Comparison of ENCODE assay signal across 9 cellular contexts in genomic region chr9:893843-894420, GRCh38. TPM values are rescaled to one million over a fixed set of nuclear protein-coding genes. Genes with fewer than 3 reads are reported as not detected.
DNase-seq lines count a peak whose midpoint lies in the region; ATAC-seq and FAIRE-seq lines count a peak whose summit lies in the region.
"Had no signal": no experiment of that assay in that cellular context is flagged by ENCODE, and none has a peak within 500 bp of the region (broad histone marks: within the 10 kb centered on the region; RNA-seq: fewer than 3 reads in every experiment).

No MANE protein-coding gene starts in this region.

- peaks cover 7% of the 10 kb centered on the region for H3K4me1 ChIP-seq in CD4-positive, CD25-positive, alpha-beta regulatory T cell (ENCODE audit: control insufficient read depth, insufficient read depth, low read length, poor library complexity, severe bottlenecking)
- H3K4me1 ChIP-seq in effector memory CD4-positive, alpha-beta T cell (ENCODE audit: control insufficient read depth, insufficient read depth, low read length, poor library complexity, severe bottlenecking), result peaks cover 5% of the 10 kb centered on the region

- no peaks in the 10 kb centered on the region for H3K36me3 ChIP-seq in CD4-positive, CD25-positive, alpha-beta regulatory T cell (ENCODE audit: control insufficient read depth, insufficient read depth, low read length)
- no peaks in the 10 kb centered on the region for H3K36me3 ChIP-seq in effector memory CD4-positive, alpha-beta T cell (ENCODE audit: control insufficient read depth, insufficient read depth, low read length)

- no peaks in the 10 kb centered on the region for H3K9me3 Mint-ChIP-seq in CD4-positive, CD25-positive, alpha-beta regulatory T cell
- H3K9me3 Mint-ChIP-seq in stimulated activated memory B cell treated with anti-CD40 and anti-IgM and Interleukin-4, amounts not matched to agents 10 μg/mL and 1 μg/mL and 100 μg/mL, for 72 hours, result no peaks in the 10 kb centered on the region

- H3K27me3 Mint-ChIP-seq in CD4-positive, CD25-positive, alpha-beta regulatory T cell, result peaks cover 25% of the 10 kb centered on the region
- peaks cover 21% of the 10 kb centered on the region for H3K27me3 Mint-ChIP-seq in stimulated activated memory B cell treated with anti-CD40 and anti-IgM and Interleukin-4, amounts not matched to agents 10 μg/mL and 1 μg/mL and 100 μg/mL, for 72 hours

- H3K36me3 Mint-ChIP-seq in CD4-positive, CD25-positive, alpha-beta regulatory T cell, result no peaks in the 10 kb centered on the region
- no peaks in the 10 kb centered on the region for H3K36me3 Mint-ChIP-seq in stimulated activated memory B cell treated with anti-CD40 and anti-IgM and Interleukin-4, amounts not matched to agents 10 μg/mL and 1 μg/mL and 100 μg/mL, for 72 hours

- peaks cover 6 to 9% (median 8%) of the 10 kb centered on the region in 4 donors for H3K4me1 Mint-ChIP-seq in CD4-positive, CD25-positive, alpha-beta regulatory T cell
- H3K4me1 Mint-ChIP-seq in stimulated activated memory B cell treated with anti-CD40 and anti-IgM and Interleukin-4, amounts not matched to agents 10 μg/mL and 1 μg/mL and 100 μg/mL, for 72 hours, result peaks cover 24% of the 10 kb centered on the region

- peak; percentile 74 to 88 for ATAC-seq in CD4-positive, CD25-positive, alpha-beta regulatory T cell (ENCODE audit: low read depth in 2 of 2)
- ATAC-seq in HG03175 (IDR thresholded peaks at IDR 0.05; ENCODE audit: unreplicated experiment), result peak; percentile 99
- peak; percentile 100 for ATAC-seq in stimulated activated memory B cell treated with anti-CD40 and anti-IgM and Interleukin-4, amounts not matched to agents 10 μg/mL and 1 μg/mL and 100 μg/mL, for 72 hours

- H3K27me3 ChIP-seq in CD4-positive, CD25-positive, alpha-beta regulatory T cell (ENCODE audit: control insufficient read depth, insufficient read depth, low read length), result no peaks in the 10 kb centered on the region
- H3K27me3 ChIP-seq in effector memory CD4-positive, alpha-beta T cell (replicated peaks; ENCODE audit: control insufficient read depth, insufficient read depth, low read length, poor library complexity, severe bottlenecking), result no peaks in the 10 kb centered on the region

- FAIRE-seq in GM19239 (lab: Jason Lieb, UNC), result peak; percentile 89

- H3K9me3 ChIP-seq in CD4-positive, CD25-positive, alpha-beta regulatory T cell (ENCODE audit: control insufficient read depth in 2 of 2, low read length in 2 of 2), result no peaks in the 10 kb centered on the region
- H3K9me3 ChIP-seq in effector memory CD4-positive, alpha-beta T cell (ENCODE audit: control insufficient read depth, low read length), result no peaks in the 10 kb centered on the region

- no peak overlapping the region for H3K27ac ChIP-seq in CD4-positive, CD25-positive, alpha-beta regulatory T cell (ENCODE audit: insufficient read depth, low read length, poor library complexity, severe bottlenecking)
- no peak overlapping the region for H3K27ac ChIP-seq in effector memory CD4-positive, alpha-beta T cell (ENCODE audit: insufficient read depth, low read length, poor library complexity, severe bottlenecking)

- H3K27ac Mint-ChIP-seq in CD4-positive, CD25-positive, alpha-beta regulatory T cell, result peak overlapping the region in 1 of 3 donors; percentile 75
- no peak overlapping the region for H3K27ac Mint-ChIP-seq in stimulated activated memory B cell treated with anti-CD40 and anti-IgM and Interleukin-4, amounts not matched to agents 10 μg/mL and 1 μg/mL and 100 μg/mL, for 72 hours

- H3K4me3 Mint-ChIP-seq in CD4-positive, CD25-positive, alpha-beta regulatory T cell, result peak overlapping the region in 3 of 4 donors; percentile 30 to 58 (median 45)
- H3K4me3 Mint-ChIP-seq in stimulated activated memory B cell treated with anti-CD40 and anti-IgM and Interleukin-4, amounts not matched to agents 10 μg/mL and 1 μg/mL and 100 μg/mL, for 72 hours, result no peak overlapping the region

- DNase-seq in CD4-positive, CD25-positive, alpha-beta regulatory T cell, result peak; percentile 7 to 73 (median 38)
- DNase-seq in GM19239 (ENCODE audit: insufficient read length, low spot score) (peak; percentile 70), NCI-H446 treated with DMSO at 0.1 percent for 48 hours (lab: John Stamatoyannopoulos, UW) (peak; percentile 30), midbrain (lab: John Stamatoyannopoulos, UW) (peak; percentile 13)
- DNase-seq in activated CD4-positive, alpha-beta T cell treated with anti-CD3 and anti-CD28 coated beads for 4 hours, result peak; percentile 33 to 44
- DNase-seq in effector memory CD4-positive, alpha-beta T cell, result peak; percentile 16 to 24 (median 20)

- H3K4me3 ChIP-seq in CD4-positive, CD25-positive, alpha-beta regulatory T cell (ENCODE audit: low read depth, low read length), result peak overlapping the region; percentile 37
- no peak overlapping the region for H3K4me3 ChIP-seq in effector memory CD4-positive, alpha-beta T cell (ENCODE audit: insufficient read depth, low read depth, low read length, poor library complexity, severe bottlenecking)

RNA-seq across cellular contexts. Expression of gene DMRT1, which starts 52.4 kb away (rescaled TPM):
- not detected for total RNA-seq in CD4-positive, CD25-positive, alpha-beta regulatory T cell
- polyA plus RNA-seq in CD4-positive, CD25-positive, alpha-beta regulatory T cell, result not detected
- total RNA-seq: T-helper 1 cell treated with Interleukin-12 subunit alpha and Interleukin-12 subunit beta and Interleukin-4 antibody, amounts not matched to agents 30 ng/mL and 1 ng/mL, for 36 hours had no signal

Comparison
In these comparisons a context has a peak if more than half of its experiments do, and no peak if none do; other contexts are left out.
1. DNase-seq: peak in every context shown above with its lines; median percentile 70 in GM19239; 38 in activated CD4-positive, alpha-beta T cell treated with anti-CD3 and anti-CD28 coated beads for 4 hours; 38 in CD4-positive, CD25-positive, alpha-beta regulatory T cell; 30 in NCI-H446 treated with DMSO at 0.1 percent for 48 hours; 20 in effector memory CD4-positive, alpha-beta T cell; 13 in midbrain.